Comparison of ENCODE assay signal across 1 cellular context in the genomic region with DNA sequence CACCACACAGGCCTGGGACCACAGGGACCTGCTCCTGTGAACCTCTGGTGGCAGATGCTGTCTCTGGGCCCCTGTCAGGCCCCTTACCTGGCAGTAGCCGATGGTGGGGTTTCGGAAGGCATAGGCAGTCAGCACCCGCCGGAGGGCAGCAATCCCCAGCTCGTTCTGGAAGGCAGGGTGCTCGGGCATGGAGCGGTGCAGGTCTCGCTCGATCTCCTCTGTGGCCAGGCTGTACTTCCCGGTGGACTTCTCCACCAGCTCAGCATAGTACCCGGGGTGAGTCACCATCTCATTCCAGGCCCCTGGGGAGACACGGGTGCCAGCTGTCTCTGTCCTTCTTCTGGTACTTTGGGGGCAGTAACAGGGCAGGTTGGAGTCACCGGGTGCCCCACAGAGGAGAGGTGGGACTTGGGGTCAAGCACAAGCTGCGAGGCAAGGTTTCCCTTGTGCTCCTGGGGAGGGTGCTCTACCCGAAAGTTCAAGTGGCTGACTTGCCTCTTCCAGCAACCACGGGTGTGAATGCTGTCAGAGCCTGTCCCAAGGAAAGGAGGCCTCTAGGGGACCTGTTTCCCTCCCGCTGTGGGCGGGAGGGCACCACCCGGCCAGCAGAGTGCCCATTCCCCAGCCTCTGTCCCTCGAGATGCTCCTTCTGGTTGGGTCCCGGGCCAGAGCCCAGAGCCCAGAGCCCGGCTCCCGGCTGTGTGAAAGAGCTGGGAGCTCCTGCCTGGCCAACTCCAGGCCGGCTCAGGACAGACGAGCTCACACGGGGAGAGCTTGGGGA.
TF ChIP-seq lines count a peak whose summit lies in the region.

No MANE protein-coding gene starts in this region.

TF ChIP-seq in IMR-90, 13 proteins besides CTCF, POLR2A, EP300 and RAD21:
- no peak for TF ChIP-seq SMC3 (IDR thresholded peaks at IDR 0.05; ENCODE audit: low read depth, low read length)
- TF ChIP-seq RFX5 (IDR thresholded peaks at IDR 0.05; ENCODE audit: low read depth, low read length), result no peak
- TF ChIP-seq MAZ (IDR thresholded peaks at IDR 0.05; ENCODE audit: borderline replicate concordance, low read depth, low read length), result no peak
- TF ChIP-seq, protein P1, sequence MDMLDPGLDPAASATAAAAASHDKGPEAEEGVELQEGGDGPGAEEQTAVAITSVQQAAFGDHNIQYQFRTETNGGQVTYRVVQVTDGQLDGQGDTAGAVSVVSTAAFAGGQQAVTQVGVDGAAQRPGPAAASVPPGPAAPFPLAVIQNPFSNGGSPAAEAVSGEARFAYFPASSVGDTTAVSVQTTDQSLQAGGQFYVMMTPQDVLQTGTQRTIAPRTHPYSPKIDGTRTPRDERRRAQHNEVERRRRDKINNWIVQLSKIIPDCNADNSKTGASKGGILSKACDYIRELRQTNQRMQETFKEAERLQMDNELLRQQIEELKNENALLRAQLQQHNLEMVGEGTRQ (IDR thresholded peaks at IDR 0.05; ENCODE audit: low read depth, low read length), result no peak
- no peak for TF ChIP-seq MXI1 (IDR thresholded peaks at IDR 0.05; ENCODE audit: borderline replicate concordance, low read depth, low read length)
- no peak for TF ChIP-seq CHD1 (IDR thresholded peaks at IDR 0.05; ENCODE audit: low read depth, low read length)
- TF ChIP-seq CEBPB (IDR thresholded peaks at IDR 0.05; ENCODE audit: low read depth, low read length), result no peak
- no peak for TF ChIP-seq RCOR1 (IDR thresholded peaks at IDR 0.05; ENCODE audit: insufficient replicate concordance, low read length)
